12 cellular contexts compared by ENCODE assay signal in genomic region chr2:1051075-1051474, GRCh38.
A peak's percentile ranks its signal among the peaks of the same experiment; 100 is the strongest.
DNase-seq lines count a peak whose midpoint lies in the region; ATAC-seq and TF ChIP-seq lines count a peak whose summit lies in the region.
"Had no signal": no experiment of that assay in that cellular context is flagged by ENCODE, and none has a peak within 500 bp of the region (broad histone marks: within the 10 kb centered on the region; RNA-seq: fewer than 3 reads in every experiment).

No MANE protein-coding gene starts in this region.

- in situ Hi-C loops in astrocyte of the spinal cord (cut with HindIII; ENCODE audit: low sequenced_read_pairs), result no loop called here

- H3K4me1 Mint-ChIP-seq in activated T-cell treated with anti-CD3 and anti-CD28 coated beads, Interleukin-2, amount 50 U/mL, for 24 hours (ENCODE audit: low read depth), result peaks cover 1% of the 10 kb centered on the region
- H3K4me1 Mint-ChIP-seq in stimulated activated naive CD8-positive, alpha-beta T cell treated with anti-CD3 and anti-CD28 coated beads, Interleukin-15, amount 100 ng/mL, for 72 hours, result peaks cover 12% of the 10 kb centered on the region

- intact Hi-C loops in left lung (cut with DNase I), result no loop called here
- intact Hi-C loops in colonic mucosa (cut with DNase I), result no loop called here

- peak; percentile 25 for ATAC-seq in left lung
- no peak for ATAC-seq in stimulated activated naive CD8-positive, alpha-beta T cell treated with anti-CD3 and anti-CD28 coated beads, Interleukin-15, amount 100 ng/mL, for 72 hours

- DNase-seq in BE2C, result no peak
- DNase-seq in HT1080 (ENCODE audit: low read depth), result peak; percentile 42
- DNase-seq in astrocyte of the spinal cord (ENCODE audit: low read depth, low spot score), result peak; percentile 8
- no peak for DNase-seq in left lung
- no peak for DNase-seq in activated T-cell treated with anti-CD3 and anti-CD28 coated beads, Interleukin-2, amount 50 U/mL, for 24 hours
- DNase-seq in colonic mucosa, result no peak
- no peak for DNase-seq in middle frontal gyrus (ENCODE audit: extremely low spot score, low spot score)
- DNase-seq in stimulated activated naive CD8-positive, alpha-beta T cell treated with anti-CD3 and anti-CD28 coated beads, Interleukin-15, amount 100 ng/mL, for 72 hours, result no peak
- DNase-seq: RPMI8226 had no signal

- H3K27me3 Mint-ChIP-seq in activated T-cell treated with anti-CD3 and anti-CD28 coated beads, Interleukin-2, amount 50 U/mL, for 24 hours, result peaks cover 36% of the 10 kb centered on the region
- peaks cover 9% of the 10 kb centered on the region for H3K27me3 Mint-ChIP-seq in stimulated activated naive CD8-positive, alpha-beta T cell treated with anti-CD3 and anti-CD28 coated beads, Interleukin-15, amount 100 ng/mL, for 72 hours

- H3K9ac ChIP-seq in colonic mucosa (ENCODE audit: low read depth in 2 of 2, low read length in 2 of 2), result no peak overlapping the region

- H3K4me3 ChIP-seq in BE2C (ENCODE audit: low read depth, low read length), result no peak overlapping the region
- H3K4me3 ChIP-seq in astrocyte of the spinal cord (ENCODE audit: low read depth, low read length), result no peak overlapping the region
- no peak overlapping the region for H3K4me3 ChIP-seq in left lung
- H3K4me3 ChIP-seq in colonic mucosa, result no peak overlapping the region
- H3K4me3 ChIP-seq: breast epithelium, right atrium auricular region, upper lobe of left lung had no signal

- peaks cover 12% of the 10 kb centered on the region for H3K9me3 Mint-ChIP-seq in activated T-cell treated with anti-CD3 and anti-CD28 coated beads, Interleukin-2, amount 50 U/mL, for 24 hours
- peaks cover 17 to 26% of the 10 kb centered on the region in 2 donors for H3K9me3 Mint-ChIP-seq in stimulated activated naive CD8-positive, alpha-beta T cell treated with anti-CD3 and anti-CD28 coated beads, Interleukin-15, amount 100 ng/mL, for 72 hours

- TF ChIP-seq CTCF in BE2C (IDR thresholded peaks at IDR 0.05; ENCODE audit: low read depth, low read length) (peak; percentile 41), astrocyte of the spinal cord (IDR thresholded peaks at IDR 0.05; ENCODE audit: low read depth, low read length) (peak; percentile 28), left lung (IDR thresholded peaks at IDR 0.05) (no peak), colonic mucosa (IDR thresholded peaks at IDR 0.05) (no peak)

- H3K36me3 ChIP-seq in BE2C, result no peaks in the 10 kb centered on the region
- no peaks in the 10 kb centered on the region for H3K36me3 ChIP-seq in left lung
- H3K36me3 ChIP-seq in colonic mucosa, result no peaks in the 10 kb centered on the region
- H3K36me3 ChIP-seq: breast epithelium, right atrium auricular region, upper lobe of left lung had no signal

- no peak overlapping the region for H3K27ac Mint-ChIP-seq in activated T-cell treated with anti-CD3 and anti-CD28 coated beads, Interleukin-2, amount 50 U/mL, for 24 hours
- H3K27ac Mint-ChIP-seq in stimulated activated naive CD8-positive, alpha-beta T cell treated with anti-CD3 and anti-CD28 coated beads, Interleukin-15, amount 100 ng/mL, for 72 hours, result no peak overlapping the region

- no peak overlapping the region for H3K4me3 Mint-ChIP-seq in activated T-cell treated with anti-CD3 and anti-CD28 coated beads, Interleukin-2, amount 50 U/mL, for 24 hours
- H3K4me3 Mint-ChIP-seq in stimulated activated naive CD8-positive, alpha-beta T cell treated with anti-CD3 and anti-CD28 coated beads, Interleukin-15, amount 100 ng/mL, for 72 hours, result no peak overlapping the region

- H3K27me3 ChIP-seq in BE2C, result no peaks in the 10 kb centered on the region
- H3K27me3 ChIP-seq in left lung, result no peaks in the 10 kb centered on the region
- H3K27me3 ChIP-seq in colonic mucosa, result no peaks in the 10 kb centered on the region
- H3K27me3 ChIP-seq: breast epithelium, right atrium auricular region, upper lobe of left lung had no signal

- no peaks in the 10 kb centered on the region for H3K36me3 Mint-ChIP-seq in activated T-cell treated with anti-CD3 and anti-CD28 coated beads, Interleukin-2, amount 50 U/mL, for 24 hours (ENCODE audit: low read depth)

- H3K27ac ChIP-seq in left lung (no peak overlapping the region), colonic mucosa (no peak overlapping the region)
- H3K27ac ChIP-seq: breast epithelium, right atrium auricular region, upper lobe of left lung had no signal

- H3K4me1 ChIP-seq in BE2C (no peaks in the 10 kb centered on the region), left lung (no peaks in the 10 kb centered on the region), colonic mucosa (no peaks in the 10 kb centered on the region)
- H3K4me1 ChIP-seq: breast epithelium, right atrium auricular region, upper lobe of left lung had no signal

- H3K9me3 ChIP-seq in BE2C (no peaks in the 10 kb centered on the region), left lung (no peaks in the 10 kb centered on the region), colonic mucosa (no peaks in the 10 kb centered on the region)
- H3K9me3 ChIP-seq: upper lobe of left lung had no signal

Comparison
In these comparisons a context has a peak if more than half of its experiments do, and no peak if none do; other contexts are left out.
1. DNase-seq: peak in HT1080 (single experiment) and astrocyte of the spinal cord (single experiment); none in BE2C (single experiment), left lung (0 of 2), activated T-cell treated with anti-CD3 and anti-CD28 coated beads, Interleukin-2, amount 50 U/mL, for 24 hours (single experiment), colonic mucosa (single experiment), middle frontal gyrus (single experiment) and stimulated activated naive CD8-positive, alpha-beta T cell treated with anti-CD3 and anti-CD28 coated beads, Interleukin-15, amount 100 ng/mL, for 72 hours (0 of 2).
2. CTCF ChIP-seq: peak in BE2C (single experiment) and astrocyte of the spinal cord (single experiment); none in left lung (0 of 2) and colonic mucosa (single experiment).